In genomic region chr9:77556396-77556795, GRCh38 we compare ENCODE assay signal across 24 cellular contexts.
"Had no signal": no experiment of that assay in that cellular context is flagged by ENCODE, and none has a peak within 500 bp of the region (broad histone marks: within the 10 kb centered on the region; RNA-seq: fewer than 3 reads in every experiment).

No MANE protein-coding gene starts in this region.

- ATAC-seq: activated naive CD8-positive, alpha-beta T cell treated with anti-CD3 and anti-CD28 coated beads, Interleukin-2, amount 50 U/mL, for 24 hours; gastroesophageal sphincter; heart left ventricle; left colon; lower lobe of right lung; mucosa of descending colon; right cardiac atrium; WTC11 had no signal

- H3K4me3 ChIP-seq: gastroesophageal sphincter, heart left ventricle, lower lobe of right lung, mucosa of descending colon, testis had no signal

- H3K36me3 ChIP-seq: gastroesophageal sphincter, heart left ventricle, lower lobe of right lung had no signal

- DNase-seq: activated CD4-positive, alpha-beta memory T cell treated with anti-CD3 and anti-CD28 coated beads for 36 hours; activated CD4-positive, alpha-beta T cell treated with anti-CD3 and anti-CD28 coated beads for 4 hours; activated gamma-delta T cell; activated naive CD4-positive, alpha-beta T cell treated with anti-CD3 and anti-CD28 coated beads, Interleukin-2, amount 50 U/mL, for 16 hours; activated naive CD8-positive, alpha-beta T cell treated with anti-CD3 and anti-CD28 coated beads, Interleukin-2, amount 50 U/mL, for 24 hours; activated T-cell treated with anti-CD3 and anti-CD28 coated beads, Interleukin-2, amount 50 U/mL, for 48 hours; caudate nucleus; effector CD8-positive, alpha-beta T cell; heart left ventricle; left colon; lower lobe of right lung; mesendoderm; mucosa of descending colon; nephron progenitor cell; nucleus accumbens; right cardiac atrium; stimulated activated CD4-positive, alpha-beta T cell treated with anti-CD3 and anti-CD28 coated beads, Interleukin-12 subunit alpha, Interleukin-12 subunit beta, amount 100 ng/mL, for 4 hours; stimulated activated CD4-positive, alpha-beta T cell treated with anti-CD3 and anti-CD28 coated beads, Interleukin-4, amount 100 ng/mL, for 4 hours; T-helper 9 cell; testis had no signal

- H3K9me3 ChIP-seq: gastroesophageal sphincter, heart left ventricle, lower lobe of right lung, mucosa of descending colon, testis had no signal

- H2AFZ ChIP-seq: parathyroid adenoma had no signal

- FAIRE-seq: keratinocyte had no signal

- H3K27ac ChIP-seq: gastroesophageal sphincter, heart left ventricle, lower lobe of right lung, parathyroid adenoma, testis had no signal

- H3K9ac ChIP-seq: parathyroid adenoma had no signal

- H3K79me2 ChIP-seq: parathyroid adenoma had no signal

- H3K4me1 ChIP-seq: parathyroid adenoma, testis had no signal

- H3K27me3 ChIP-seq: gastroesophageal sphincter, heart left ventricle, testis had no signal
